8 cellular contexts compared by ENCODE assay signal in genomic region chr13:48400820-48401219, GRCh38. TPM values are rescaled to one million over a fixed set of nuclear protein-coding genes. Genes with fewer than 3 reads are reported as not detected.
DNase-seq lines count a peak whose midpoint lies in the region; ATAC-seq and TF ChIP-seq lines count a peak whose summit lies in the region.

No MANE protein-coding gene starts in this region.

- ATAC-seq in GM18505 (IDR thresholded peaks at IDR 0.05; ENCODE audit: unreplicated experiment) = peak; percentile 46
- peak; percentile 45 to 66 (median 50) for ATAC-seq in right lobe of liver

- no peaks in the 10 kb centered on the region for H3K9me3 ChIP-seq in right lobe of liver

- 5% methylated on average over 1 of the region's 1 CpG for WGBS in right lobe of liver (ENCODE audit: insufficient coverage, low coverage, low lambda C conversion rate, missing lambda C conversion rate)

- H3K4me3 ChIP-seq in astrocyte of the cerebellum (ENCODE audit: low read depth, low read length) = no peak overlapping the region
- H3K4me3 ChIP-seq in right lobe of liver = no peak overlapping the region

- H3K27me3 ChIP-seq in right lobe of liver = no peaks in the 10 kb centered on the region

- TF ChIP-seq POLR2A in GM18505 (IDR thresholded peaks at IDR 0.05; ENCODE audit: borderline replicate concordance, extremely low read depth, insufficient read depth, insufficient read length) = no peak
- no peak for TF ChIP-seq POLR2A in right lobe of liver (IDR thresholded peaks at IDR 0.05)
- TF ChIP-seq POLR2A in erythroblast (IDR thresholded peaks at IDR 0.05; ENCODE audit: low read length) = no peak

- DNase-seq in HT-29 (ENCODE audit: low spot score) (peak; percentile 21), astrocyte of the cerebellum (ENCODE audit: low read depth) (peak; percentile 56), right lobe of liver (no peak), posterior vena cava (ENCODE audit: low spot score) (no peak), erythroblast (lab: John Stamatoyannopoulos, UW) (no peak), DMS 273 (lab: John Stamatoyannopoulos, UW; ENCODE audit: unreplicated experiment) (no peak)
- DNase-seq in stimulated activated CD8-positive, alpha-beta memory T cell treated with anti-CD3 and anti-CD28 coated beads, Interleukin-4, amount 100 ng/mL, for 48 hours = no peak

- H3K27ac ChIP-seq in right lobe of liver = peak overlapping the region in 1 of 3 donors; percentile 52

- no peaks in the 10 kb centered on the region for H3K4me1 ChIP-seq in right lobe of liver

- TF ChIP-seq CTCF in astrocyte of the cerebellum (IDR thresholded peaks at IDR 0.05; ENCODE audit: low read depth, low read length, missing control alignments) (no peak), right lobe of liver (IDR thresholded peaks at IDR 0.05) (no peak)

- no peaks in the 10 kb centered on the region for H3K36me3 ChIP-seq in right lobe of liver

- intact Hi-C loops in right lobe of liver (cut with DNase I) (no loop called here), posterior vena cava (cut with DNase I) (no loop called here)

- in situ Hi-C loops in astrocyte of the cerebellum (cut with HindIII; ENCODE audit: low sequenced_read_pairs) = no loop called here

RNA-seq across cellular contexts. Expression of gene LPAR6, which starts 12.1 kb away (rescaled TPM):
- total RNA-seq in HT-29 (2014; rRNA removed; shearing (Covaris generic)) = 3.4 and 4.8 TPM in 2 replicates
- total RNA-seq in right lobe of liver (10 to 100 TPM in 2 of 6 experiments, 1 to 10 TPM in 4; 3.7 to 14.5 (median 5.9) TPM), posterior vena cava (10 to 100 TPM; 30.9 to 40.1 TPM)

Comparison
In these comparisons a context has a peak if more than half of its experiments do, and no peak if none do; other contexts are left out.
1. DNase-seq: peak in HT-29 (single experiment) and astrocyte of the cerebellum (single experiment); none in right lobe of liver (0 of 3), posterior vena cava (single experiment), erythroblast (0 of 2), stimulated activated CD8-positive, alpha-beta memory T cell treated with anti-CD3 and anti-CD28 coated beads, Interleukin-4, amount 100 ng/mL, for 48 hours (single experiment) and DMS 273 (single experiment).